Comparison of ENCODE assay signal across 25 cellular contexts in the genomic region with DNA sequence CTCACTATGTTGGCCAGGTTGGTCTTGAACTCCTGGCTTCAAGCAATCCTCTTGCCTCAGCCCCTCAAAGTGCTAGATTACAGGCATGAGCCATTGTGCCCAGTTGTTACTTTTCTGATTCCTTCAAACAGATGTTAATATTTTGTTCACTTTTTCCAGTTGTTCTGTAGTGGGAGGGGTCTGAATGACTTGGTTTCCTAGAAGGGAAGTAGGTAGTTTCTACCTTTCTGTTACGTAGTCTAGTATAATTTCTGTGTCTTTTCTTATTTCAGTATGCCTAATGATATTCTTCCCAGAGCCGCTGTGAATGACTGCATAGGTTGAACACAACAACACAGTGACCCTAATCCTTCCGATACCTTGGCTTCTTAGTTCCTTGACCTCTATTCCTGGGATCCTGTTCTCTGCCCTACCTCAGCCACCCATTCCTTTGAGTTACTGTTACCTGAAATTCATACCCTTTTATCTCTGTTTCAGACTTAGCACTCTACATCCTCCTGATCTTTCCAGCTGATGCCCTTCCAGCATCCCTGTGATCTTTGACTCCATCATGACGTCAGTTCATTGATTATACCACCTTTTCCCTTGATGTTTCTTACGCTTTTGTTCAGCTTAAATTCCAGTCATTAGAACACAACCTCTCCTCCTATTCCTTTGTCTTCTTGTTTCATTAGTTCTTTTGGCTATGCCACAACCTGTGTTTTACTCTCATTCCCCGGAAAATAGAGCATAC. TPM values are rescaled to one million over a fixed set of nuclear protein-coding genes. Genes with fewer than 3 reads are reported as not detected.
DNase-seq lines count a peak whose midpoint lies in the region; ATAC-seq and TF ChIP-seq lines count a peak whose summit lies in the region.
"Had no signal": no experiment of that assay in that cellular context is flagged by ENCODE, and none has a peak within 500 bp of the region (broad histone marks: within the 10 kb centered on the region; RNA-seq: fewer than 3 reads in every experiment).

No MANE protein-coding gene starts in this region.

- H3K9me3 ChIP-seq in HEK293 (ENCODE audit: control insufficient read depth, insufficient read depth, low read depth, low read length) (no peaks in the 10 kb centered on the region), endodermal cell (ENCODE audit: control insufficient read depth, low read length) (no peaks in the 10 kb centered on the region), neutrophil (no peaks in the 10 kb centered on the region), hepatocyte (ENCODE audit: low read depth) (no peaks in the 10 kb centered on the region)
- H3K9me3 ChIP-seq: gastrocnemius medialis, upper lobe of right lung had no signal

- no peak for DNase-seq in activated CD4-positive, CD25-positive, alpha-beta regulatory T cell treated with anti-CD3 and anti-CD28 coated beads, Interleukin-2, amount 50 U/mL, for 72 hours
- DNase-seq in endodermal cell: no peak
- DNase-seq in hepatocyte (ENCODE audit: low spot score): no peak
- DNase-seq in AG08395 (ENCODE audit: low spot score): no peak
- DNase-seq: activated CD4-positive, alpha-beta T cell treated with anti-CD3 and anti-CD28 coated beads, Interleukin-2, amount 10 ng/mL, durations not matched to agents 7 days and 5 days; activated CD8-positive, alpha-beta memory T cell treated with anti-CD3 and anti-CD28 coated beads, Interleukin-2, amount 10 ng/mL, durations not matched to agents 7 days and 5 days; CD4-positive, alpha-beta T cell; central memory CD4-positive, alpha-beta T cell; dermis blood vessel endothelial cell; gastrocnemius medialis; GM23248; naive thymus-derived CD8-positive, alpha-beta T cell; NCI-H1436; NCI-H446 treated with DMSO at 0.1 percent for 48 hours; OCI-M1; substantia nigra; upper lobe of right lung had no signal

- TF ChIP-seq CTCF in HEK293 (tag by site-specific recombination; IDR thresholded peaks at IDR 0.05) (no peak), endodermal cell (conservative IDR thresholded peaks at IDR 0.05) (no peak), neutrophil (IDR thresholded peaks at IDR 0.05) (no peak), hepatocyte (IDR thresholded peaks at IDR 0.05; ENCODE audit: poor library complexity) (no peak)

- peak; percentile 28 to 69 for ATAC-seq in activated CD4-positive, CD25-positive, alpha-beta regulatory T cell treated with anti-CD3 and anti-CD28 coated beads, Interleukin-2, amount 50 U/mL, for 24 hours
- ATAC-seq in GM19328 (IDR thresholded peaks at IDR 0.05; ENCODE audit: unreplicated experiment): no peak
- ATAC-seq: activated CD8-positive, alpha-beta memory T cell treated with anti-CD3 and anti-CD28 coated beads, Interleukin-2, amount 10 ng/mL, durations not matched to agents 7 days and 5 days; gastrocnemius medialis; naive thymus-derived CD8-positive, alpha-beta T cell; Right ventricle myocardium inferior; upper lobe of right lung had no signal

- no peaks in the 10 kb centered on the region for H3K9me3 Mint-ChIP-seq in endodermal cell
- H3K9me3 Mint-ChIP-seq: activated CD4-positive, alpha-beta T cell treated with anti-CD3 and anti-CD28 coated beads, Interleukin-2, amount 10 ng/mL, durations not matched to agents 7 days and 5 days; CD4-positive, alpha-beta T cell; naive thymus-derived CD8-positive, alpha-beta T cell had no signal

- H3K9me2 ChIP-seq in hepatocyte (replicated peaks; ENCODE audit: insufficient read depth): no peaks in the 10 kb centered on the region

- H3K4me1 Mint-ChIP-seq in endodermal cell: peaks cover 32% of the 10 kb centered on the region

- 95 to 96% methylated on average over 4 to 6 of the region's 6 CpGs for WGBS in endodermal cell (ENCODE audit: insufficient coverage in 1 of 2, insufficient read length in 1 of 2), 2 experiments
- 93% methylated on average over 6 of the region's 6 CpGs for WGBS in hepatocyte (ENCODE audit: low lambda C conversion rate, missing lambda C conversion rate)

- H3K36me3 ChIP-seq in HEK293 (ENCODE audit: control insufficient read depth in 2 of 2, insufficient read depth in 1 of 2, low read length in 2 of 2): peaks cover 0 to 3% of the 10 kb centered on the region in 2 experiments; a peak in 1 of 3 replicates
- no peaks in the 10 kb centered on the region for H3K36me3 ChIP-seq in endodermal cell (ENCODE audit: control insufficient read depth, insufficient read depth, low read length)
- H3K36me3 ChIP-seq in neutrophil: no peaks in the 10 kb centered on the region
- no peaks in the 10 kb centered on the region for H3K36me3 ChIP-seq in hepatocyte (replicated peaks; ENCODE audit: insufficient read depth, low read depth)
- H3K36me3 ChIP-seq: gastrocnemius medialis, upper lobe of right lung had no signal

- no peak overlapping the region for H3K4me3 Mint-ChIP-seq in endodermal cell
- H3K4me3 Mint-ChIP-seq: activated CD4-positive, alpha-beta T cell treated with anti-CD3 and anti-CD28 coated beads, Interleukin-2, amount 10 ng/mL, durations not matched to agents 7 days and 5 days; activated CD8-positive, alpha-beta memory T cell treated with anti-CD3 and anti-CD28 coated beads, Interleukin-2, amount 10 ng/mL, durations not matched to agents 7 days and 5 days; CD4-positive, alpha-beta T cell; naive thymus-derived CD8-positive, alpha-beta T cell had no signal

- POLR2A ChIA-PET in HEK293 (lab: Yijun Ruan, JAX): no interaction called here

- CTCF ChIA-PET in HEK293 (lab: Yijun Ruan, JAX): interaction anchor here (1.1 kb wide), 2 partner anchors 27 to 31 kb away, joined by 3 to 4 read pairs; no protein-coding TSS in a partner anchor

- H4K20me1 ChIP-seq in hepatocyte (ENCODE audit: insufficient read depth, poor library complexity, severe bottlenecking): peaks cover 93% of the 10 kb centered on the region

- H3K9ac ChIP-seq in endodermal cell (ENCODE audit: extremely low read depth, low read length, poor library complexity, severe bottlenecking): no peak overlapping the region
- H3K9ac ChIP-seq: GM23248 had no signal

- no peak overlapping the region for H3K4me2 ChIP-seq in hepatocyte

- H3K36me3 Mint-ChIP-seq in endodermal cell (ENCODE audit: low read depth): peaks cover 7% of the 10 kb centered on the region

- no peak overlapping the region for H3K27ac Mint-ChIP-seq in endodermal cell
- H3K27ac Mint-ChIP-seq: activated CD4-positive, alpha-beta T cell treated with anti-CD3 and anti-CD28 coated beads, Interleukin-2, amount 10 ng/mL, durations not matched to agents 7 days and 5 days; activated CD8-positive, alpha-beta memory T cell treated with anti-CD3 and anti-CD28 coated beads, Interleukin-2, amount 10 ng/mL, durations not matched to agents 7 days and 5 days; CD4-positive, alpha-beta T cell had no signal

- H3K27me3 Mint-ChIP-seq in endodermal cell (ENCODE audit: insufficient read depth): no peaks in the 10 kb centered on the region
- H3K27me3 Mint-ChIP-seq: activated CD4-positive, alpha-beta T cell treated with anti-CD3 and anti-CD28 coated beads, Interleukin-2, amount 10 ng/mL, durations not matched to agents 7 days and 5 days; activated CD8-positive, alpha-beta memory T cell treated with anti-CD3 and anti-CD28 coated beads, Interleukin-2, amount 10 ng/mL, durations not matched to agents 7 days and 5 days; CD4-positive, alpha-beta T cell; naive thymus-derived CD8-positive, alpha-beta T cell had no signal

- H3K4me3 ChIP-seq in HEK293 (ENCODE audit: low read depth, low read length): no peak overlapping the region
- H3K4me3 ChIP-seq in endodermal cell (ENCODE audit: low read length): no peak overlapping the region
- no peak overlapping the region for H3K4me3 ChIP-seq in neutrophil (ENCODE audit: low read depth in 1 of 2, low read length in 1 of 2)
- H3K4me3 ChIP-seq in hepatocyte: no peak overlapping the region
- H3K4me3 ChIP-seq: gastrocnemius medialis, GM23248, skin epidermis, upper lobe of right lung had no signal

- H3K4me1 ChIP-seq in HEK293 (ENCODE audit: control insufficient read depth, insufficient read depth, low read length) (peaks cover 19% of the 10 kb centered on the region), endodermal cell (ENCODE audit: control insufficient read depth, insufficient read depth, low read length) (peaks cover 7% of the 10 kb centered on the region), neutrophil (ENCODE audit: control insufficient read depth in 1 of 2, insufficient read depth in 1 of 2, low read depth in 1 of 2, low read length in 1 of 2) (peaks cover 69 to 72% of the 10 kb centered on the region in 2 experiments), hepatocyte (ENCODE audit: insufficient read depth) (peaks cover 12% of the 10 kb centered on the region)

- H3K27ac ChIP-seq in HEK293 (ENCODE audit: extremely low read depth, low read depth, low read length) (no peak overlapping the region), endodermal cell (ENCODE audit: low read depth, low read length) (peak overlapping the region; percentile 30), neutrophil (peak overlapping the region; percentile 88), hepatocyte (no peak overlapping the region)
- H3K27ac ChIP-seq: 22Rv1, gastrocnemius medialis, GM23248, HL-60, skin epidermis, upper lobe of right lung had no signal

- H3K79me2 ChIP-seq in hepatocyte: peaks cover 100% of the 10 kb centered on the region

- no peak overlapping the region for H2AFZ ChIP-seq in hepatocyte
- H2AFZ ChIP-seq: GM23248 had no signal

- H3K27me3 ChIP-seq in endodermal cell (ENCODE audit: control insufficient read depth, insufficient read depth, low read length, poor library complexity, severe bottlenecking) (no peaks in the 10 kb centered on the region), neutrophil (no peaks in the 10 kb centered on the region), hepatocyte (no peaks in the 10 kb centered on the region)
- H3K27me3 ChIP-seq: gastrocnemius medialis, upper lobe of right lung had no signal

TF ChIP-seq in HEK293, 187 proteins besides CTCF, POLR2A, EP300 and RAD21 (continues in another document):
- TF ChIP-seq, protein P1, sequence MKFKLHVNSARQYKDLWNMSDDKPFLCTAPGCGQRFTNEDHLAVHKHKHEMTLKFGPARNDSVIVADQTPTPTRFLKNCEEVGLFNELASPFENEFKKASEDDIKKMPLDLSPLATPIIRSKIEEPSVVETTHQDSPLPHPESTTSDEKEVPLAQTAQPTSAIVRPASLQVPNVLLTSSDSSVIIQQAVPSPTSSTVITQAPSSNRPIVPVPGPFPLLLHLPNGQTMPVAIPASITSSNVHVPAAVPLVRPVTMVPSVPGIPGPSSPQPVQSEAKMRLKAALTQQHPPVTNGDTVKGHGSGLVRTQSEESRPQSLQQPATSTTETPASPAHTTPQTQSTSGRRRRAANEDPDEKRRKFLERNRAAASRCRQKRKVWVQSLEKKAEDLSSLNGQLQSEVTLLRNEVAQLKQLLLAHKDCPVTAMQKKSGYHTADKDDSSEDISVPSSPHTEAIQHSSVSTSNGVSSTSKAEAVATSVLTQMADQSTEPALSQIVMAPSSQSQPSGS (tag by site-specific recombination; IDR thresholded peaks at IDR 0.05; ENCODE audit: low read depth): 0 out of 2 replicates have a peak, but pooled peaks have one; percentile 8
- TF ChIP-seq, protein P2, sequence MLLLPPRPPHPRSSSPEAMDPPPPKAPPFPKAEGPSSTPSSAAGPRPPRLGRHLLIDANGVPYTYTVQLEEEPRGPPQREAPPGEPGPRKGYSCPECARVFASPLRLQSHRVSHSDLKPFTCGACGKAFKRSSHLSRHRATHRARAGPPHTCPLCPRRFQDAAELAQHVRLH (tag by site-specific recombination; IDR thresholded peaks at IDR 0.05): no peak

RNA-seq across cellular contexts. Expression of a gene that starts 33.3 kb away (rescaled TPM):
- total RNA-seq in endodermal cell: 10 to 100 TPM; 30.3 to 31.5 TPM
- 23.8 TPM for polyA plus RNA-seq in endodermal cell (2013, experiment 1 of 2)
- polyA plus RNA-seq in endodermal cell (2013, experiment 2 of 2): 24.8 TPM
- 27.0 and 30.2 TPM in 2 replicates for total RNA-seq in hepatocyte
- polyA plus RNA-seq in hepatocyte: 9.9 and 12.2 TPM in 2 replicates

Comparison
In these comparisons a context has a peak if more than half of its experiments do, and no peak if none do; other contexts are left out.
1. H3K27ac ChIP-seq: peak in endodermal cell (single experiment) and neutrophil (single experiment); none in HEK293 (single experiment) and hepatocyte (single experiment).